Comparison of ENCODE assay signal across 16 cellular contexts in genomic region chr18:80229766-80230745, GRCh38.
"Had no signal": no experiment of that assay in that cellular context is flagged by ENCODE, and none has a peak within 500 bp of the region (broad histone marks: within the 10 kb centered on the region; RNA-seq: fewer than 3 reads in every experiment).

No MANE protein-coding gene starts in this region.

- H3K4me1 Mint-ChIP-seq: activated naive CD4-positive, alpha-beta T cell treated with anti-CD3 and anti-CD28 coated beads, Interleukin-2, amount 50 U/mL, for 24 hours; stimulated activated memory B cell treated with anti-CD40 and anti-IgM and Interleukin-4, amounts not matched to agents 10 μg/mL and 1 μg/mL and 100 μg/mL, for 72 hours had no signal

- H3K36me3 Mint-ChIP-seq: activated CD4-positive, alpha-beta memory T cell treated with anti-CD3 and anti-CD28 coated beads for 36 hours; activated naive CD4-positive, alpha-beta T cell treated with anti-CD3 and anti-CD28 coated beads, Interleukin-2, amount 50 U/mL, for 24 hours; stimulated activated memory B cell treated with anti-CD40 and anti-IgM and Interleukin-4, amounts not matched to agents 10 μg/mL and 1 μg/mL and 100 μg/mL, for 72 hours had no signal

- H3K9me3 Mint-ChIP-seq: activated CD4-positive, alpha-beta memory T cell treated with anti-CD3 and anti-CD28 coated beads for 36 hours; activated naive CD4-positive, alpha-beta T cell treated with anti-CD3 and anti-CD28 coated beads, Interleukin-2, amount 50 U/mL, for 24 hours; activated T-cell treated with anti-CD3 and anti-CD28 coated beads, Interleukin-2, amount 50 U/mL, for 4 hours; mesothelial cell of epicardium; stimulated activated memory B cell treated with anti-CD40 and anti-IgM and Interleukin-4, amounts not matched to agents 10 μg/mL and 1 μg/mL and 100 μg/mL, for 72 hours; T-helper 1 cell treated with Interleukin-12 subunit alpha and Interleukin-12 subunit beta and Interleukin-4 antibody, amounts not matched to agents 30 μg/mL and 1 μg/mL, for 36 hours had no signal

- H3K27ac ChIP-seq: adrenal gland, dorsolateral prefrontal cortex, lower lobe of right lung, neutrophil, thyroid gland, WERI-Rb-1 had no signal

- ATAC-seq: activated T-cell treated with anti-CD3 and anti-CD28 coated beads, Interleukin-2, amount 50 U/mL, for 4 hours; lower lobe of right lung had no signal

- H3K27me3 ChIP-seq: adrenal gland, dorsolateral prefrontal cortex, neutrophil, thyroid gland had no signal

- H3K4me3 Mint-ChIP-seq: activated CD4-positive, alpha-beta memory T cell treated with anti-CD3 and anti-CD28 coated beads for 36 hours; activated naive CD4-positive, alpha-beta T cell treated with anti-CD3 and anti-CD28 coated beads, Interleukin-2, amount 50 U/mL, for 24 hours; activated T-cell treated with anti-CD3 and anti-CD28 coated beads, Interleukin-2, amount 50 U/mL, for 4 hours; mesothelial cell of epicardium; stimulated activated memory B cell treated with anti-CD40 and anti-IgM and Interleukin-4, amounts not matched to agents 10 μg/mL and 1 μg/mL and 100 μg/mL, for 72 hours; T-helper 1 cell treated with Interleukin-12 subunit alpha and Interleukin-12 subunit beta and Interleukin-4 antibody, amounts not matched to agents 30 μg/mL and 1 μg/mL, for 36 hours had no signal

- H3K9me3 ChIP-seq: adrenal gland, lower lobe of right lung, neutrophil, thyroid gland had no signal

- DNase-seq: activated CD4-positive, alpha-beta memory T cell treated with anti-CD3 and anti-CD28 coated beads for 36 hours; activated effector memory CD4-positive, alpha-beta T cell treated with anti-CD3 and anti-CD28 coated beads, Interleukin-2, amount 50 U/mL, for 16 hours; activated T-cell treated with anti-CD3 and anti-CD28 coated beads, Interleukin-2, amount 50 U/mL, for 4 hours; dorsolateral prefrontal cortex; foreskin melanocyte; lower lobe of right lung; retina; stimulated activated CD4-positive, alpha-beta T cell treated with anti-CD3 and anti-CD28 coated beads, Interleukin-2, amount 100 ng/mL, for 48 hours; thyroid gland; WERI-Rb-1 had no signal

- H3K4me3 ChIP-seq: adrenal gland, dorsolateral prefrontal cortex, lower lobe of right lung, thyroid gland had no signal

- H3K4me1 ChIP-seq: adrenal gland, lower lobe of right lung had no signal

- H3K36me3 ChIP-seq: adrenal gland, lower lobe of right lung, neutrophil, thyroid gland had no signal

- H3K27ac Mint-ChIP-seq: activated CD4-positive, alpha-beta memory T cell treated with anti-CD3 and anti-CD28 coated beads for 36 hours; activated naive CD4-positive, alpha-beta T cell treated with anti-CD3 and anti-CD28 coated beads, Interleukin-2, amount 50 U/mL, for 24 hours; mesothelial cell of epicardium; stimulated activated memory B cell treated with anti-CD40 and anti-IgM and Interleukin-4, amounts not matched to agents 10 μg/mL and 1 μg/mL and 100 μg/mL, for 72 hours; T-helper 1 cell treated with Interleukin-12 subunit alpha and Interleukin-12 subunit beta and Interleukin-4 antibody, amounts not matched to agents 30 μg/mL and 1 μg/mL, for 36 hours had no signal
